ENCODE assay signal across 2 cellular contexts in the genomic region with DNA sequence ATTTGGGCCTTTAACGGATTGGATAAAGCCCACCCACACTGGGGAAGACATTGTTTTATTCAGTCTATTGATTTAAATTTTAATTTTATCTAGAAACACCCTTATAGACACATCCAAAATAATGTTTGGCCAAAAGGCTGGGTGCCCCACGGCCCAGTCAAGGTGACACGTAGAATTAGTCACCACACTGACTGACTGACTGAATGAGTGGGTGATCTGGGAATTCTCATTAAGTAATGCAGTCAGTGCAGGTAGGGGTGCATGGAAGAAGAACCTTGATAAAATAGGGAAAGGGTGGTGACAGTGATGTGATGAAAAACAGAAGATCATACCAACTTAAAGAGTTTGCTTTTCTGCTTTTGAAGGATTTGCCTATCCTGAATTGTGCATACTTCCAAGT.
"Had no signal": no experiment of that assay in that cellular context is flagged by ENCODE, and none has a peak within 500 bp of the region (broad histone marks: within the 10 kb centered on the region; RNA-seq: fewer than 3 reads in every experiment).

No MANE protein-coding gene starts in this region.

- DNase-seq: GDM1, GF-D8 had no signal
